8 cellular contexts compared by ENCODE assay signal in genomic region chr9:39464122-39464777, GRCh38.
A peak's percentile ranks its signal among the peaks of the same experiment; 100 is the strongest.
DNase-seq lines count a peak whose midpoint lies in the region; ATAC-seq and TF ChIP-seq lines count a peak whose summit lies in the region.
"Not testable (repeated sequence)": the region's sequence is repeated elsewhere in the genome, so short reads cannot be mapped to it uniquely, and the experiment has no call there.

No MANE protein-coding gene starts in this region.

- not testable (repeated sequence) for H3K36me3 Mint-ChIP-seq in activated CD4-positive, alpha-beta T cell treated with anti-CD3 and anti-CD28 coated beads for 36 hours (ENCODE audit: low read depth); chondrocyte (ENCODE audit: low read depth)

- CTCF ChIA-PET in AG04449 (lab: Yijun Ruan, JAX); activated CD4-positive, alpha-beta T cell treated with anti-CD3 and anti-CD28 coated beads for 36 hours (lab: Charles Lee): not testable (repeated sequence)

- peak; percentile 99 for ATAC-seq in GM19395 (IDR thresholded peaks at IDR 0.05; ENCODE audit: unreplicated experiment)
- peak; percentile 98 for ATAC-seq in HG03460 (IDR thresholded peaks at IDR 0.05; ENCODE audit: unreplicated experiment)
- peak; percentile 98 for ATAC-seq in activated CD4-positive, alpha-beta T cell treated with anti-CD3 and anti-CD28 coated beads for 36 hours

- H3K27me3 Mint-ChIP-seq in activated CD4-positive, alpha-beta T cell treated with anti-CD3 and anti-CD28 coated beads for 36 hours; chondrocyte (ENCODE audit: low read depth): not testable (repeated sequence)

- H3K27ac Mint-ChIP-seq in activated CD4-positive, alpha-beta T cell treated with anti-CD3 and anti-CD28 coated beads for 36 hours, result peak overlapping the region; percentile 68
- H3K27ac Mint-ChIP-seq in chondrocyte (ENCODE audit: unreplicated experiment), result peak overlapping the region; percentile 77

- H3K9me3 Mint-ChIP-seq in activated CD4-positive, alpha-beta T cell treated with anti-CD3 and anti-CD28 coated beads for 36 hours (ENCODE audit: low read depth); chondrocyte (ENCODE audit: low read depth): not testable (repeated sequence)

- not testable (repeated sequence) for H3K4me1 Mint-ChIP-seq in activated CD4-positive, alpha-beta T cell treated with anti-CD3 and anti-CD28 coated beads for 36 hours; chondrocyte (ENCODE audit: low read depth)

- POLR2A ChIA-PET in AG04449 (lab: Yijun Ruan, JAX); activated CD4-positive, alpha-beta T cell treated with anti-CD3 and anti-CD28 coated beads for 36 hours (lab: Charles Lee): not testable (repeated sequence)

- not testable (repeated sequence) for H3K36me3 ChIP-seq in kidney epithelial cell (ENCODE audit: control insufficient read depth, insufficient read depth, low read length)

- peak overlapping the region; percentile 82 for H3K4me3 Mint-ChIP-seq in activated CD4-positive, alpha-beta T cell treated with anti-CD3 and anti-CD28 coated beads for 36 hours
- H3K4me3 Mint-ChIP-seq in chondrocyte (ENCODE audit: unreplicated experiment), result peak overlapping the region; percentile 89

- DNase-seq in AG04449 (ENCODE audit: low read depth, low spot score), result peak; percentile 10
- peak; percentile 38 for DNase-seq in NCI-H510A treated with DMSO at 0.1 percent for 48 hours (lab: John Stamatoyannopoulos, UW)
- DNase-seq in activated CD4-positive, alpha-beta T cell treated with anti-CD3 and anti-CD28 coated beads for 36 hours, result peak; percentile 88
- DNase-seq in chondrocyte (ENCODE audit: low spot score), result peak; percentile 79
- DNase-seq in kidney epithelial cell (ENCODE audit: low read depth), result peak; percentile 64
- DNase-seq in stimulated activated CD4-positive, alpha-beta T cell treated with anti-CD3 and anti-CD28 coated beads, Interleukin-12 subunit alpha, Interleukin-12 subunit beta, amount 100 ng/mL, for 24 hours (ENCODE audit: low read depth in 2 of 2), result peak; percentile 61 to 62

- peak overlapping the region; percentile 47 for H3K4me3 ChIP-seq in AG04449 (ENCODE audit: low read depth, low read length)
- peak overlapping the region; percentile 46 for H3K4me3 ChIP-seq in kidney epithelial cell (ENCODE audit: low read depth, low read length)

- not testable (repeated sequence) for H3K27me3 ChIP-seq in kidney epithelial cell (ENCODE audit: control insufficient read depth, insufficient read depth, low read length)

- intact Hi-C loops in activated CD4-positive, alpha-beta T cell treated with anti-CD3 and anti-CD28 coated beads for 36 hours (cut with DNase I, micrococcal nuclease), result not testable (repeated sequence)

- not testable (repeated sequence) for TF ChIP-seq CTCF in AG04449 (IDR thresholded peaks at IDR 0.05; ENCODE audit: insufficient read depth, low read length, missing control alignments); chondrocyte (IDR thresholded peaks at IDR 0.05); kidney epithelial cell (IDR thresholded peaks at IDR 0.05; ENCODE audit: insufficient read depth, low read length, poor library complexity, severe bottlenecking)

Comparison
In these comparisons a context has a peak if more than half of its experiments do, and no peak if none do; other contexts are left out.
1. Peak in every context shown above with its lines: DNase-seq, ATAC-seq and H3K4me3 ChIP-seq.
2. DNase-seq: peak in every context shown above with its lines; median percentile 88 in activated CD4-positive, alpha-beta T cell treated with anti-CD3 and anti-CD28 coated beads for 36 hours; 79 in chondrocyte; 64 in kidney epithelial cell; 62 in stimulated activated CD4-positive, alpha-beta T cell treated with anti-CD3 and anti-CD28 coated beads, Interleukin-12 subunit alpha, Interleukin-12 subunit beta, amount 100 ng/mL, for 24 hours; 38 in NCI-H510A treated with DMSO at 0.1 percent for 48 hours; 10 in AG04449.